Comparison of ENCODE assay signal across 28 cellular contexts in the genomic region with DNA sequence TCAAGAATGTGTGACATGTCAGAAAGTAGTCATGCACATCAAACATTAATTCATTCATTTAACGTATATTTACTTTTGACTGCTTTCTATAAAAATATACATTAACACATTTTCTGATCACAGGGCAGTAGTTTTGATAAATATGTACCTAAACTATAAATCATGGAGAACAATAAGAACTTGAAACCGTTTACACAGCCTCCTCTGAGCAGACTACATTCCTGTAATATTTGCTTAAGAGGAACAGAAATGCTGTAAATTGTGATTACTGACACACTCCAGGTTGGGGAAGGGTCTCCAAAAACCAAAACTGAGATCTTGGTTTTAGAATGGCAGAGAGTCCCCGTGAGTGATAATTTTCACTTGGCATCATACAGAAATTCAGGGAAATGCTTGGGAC.
"Had no signal": no experiment of that assay in that cellular context is flagged by ENCODE, and none has a peak within 500 bp of the region (broad histone marks: within the 10 kb centered on the region; RNA-seq: fewer than 3 reads in every experiment).

No MANE protein-coding gene starts in this region.

- H3K27ac Mint-ChIP-seq: dendritic cell treated with granulocyte-macrophage colony-stimulating factor and Interleukin-4, amounts not matched to agents 40 ng/mL and 50 ng/mL, for 4 days; endodermal cell; naive thymus-derived CD4-positive, alpha-beta T cell; nephron; neural progenitor cell; progenitor cell of endocrine pancreas had no signal

- H3K4me3 Mint-ChIP-seq: dendritic cell treated with granulocyte-macrophage colony-stimulating factor and Interleukin-4, amounts not matched to agents 40 ng/mL and 50 ng/mL, for 4 days; endodermal cell; naive thymus-derived CD4-positive, alpha-beta T cell; nephron; neural progenitor cell had no signal

- H3K27me3 Mint-ChIP-seq: dendritic cell treated with granulocyte-macrophage colony-stimulating factor and Interleukin-4, amounts not matched to agents 40 ng/mL and 50 ng/mL, for 4 days had no signal

- H3K27ac ChIP-seq: colonic mucosa, esophagus muscularis mucosa, foreskin keratinocyte, gastroesophageal sphincter, heart left ventricle, hepatocyte, left lung, neural progenitor cell, parathyroid adenoma, right lobe of liver, stomach, thyroid gland had no signal

- ATAC-seq: foreskin keratinocyte; gastroesophageal sphincter; heart left ventricle; left lung; naive thymus-derived CD4-positive, alpha-beta T cell; right lobe of liver had no signal

- H3K36me3 Mint-ChIP-seq: naive thymus-derived CD4-positive, alpha-beta T cell; neural progenitor cell had no signal

- H3K4me2 ChIP-seq: hepatocyte, neural progenitor cell, smooth muscle cell had no signal

- H3K4me1 ChIP-seq: colonic mucosa, esophagus muscularis mucosa, foreskin keratinocyte, gastroesophageal sphincter, heart left ventricle, left lung, parathyroid adenoma, stomach, thyroid gland had no signal

- H3K4me1 Mint-ChIP-seq: naive thymus-derived CD4-positive, alpha-beta T cell; nephron had no signal

- H3K79me2 ChIP-seq: hepatocyte, parathyroid adenoma had no signal

- DNase-seq: colonic mucosa; effector CD8-positive, alpha-beta T cell; endodermal cell; foreskin keratinocyte; heart left ventricle; kidney; left lung; mesenchymal stem cell; midbrain; naive thymus-derived CD4-positive, alpha-beta T cell; right lobe of liver; stimulated activated CD4-positive, alpha-beta T cell treated with anti-CD3 and anti-CD28 coated beads, Interleukin-12 subunit alpha, Interleukin-12 subunit beta, amount 100 ng/mL, for 4 hours; stimulated activated CD4-positive, alpha-beta T cell treated with anti-CD3 and anti-CD28 coated beads, Interleukin-1b, Interleukin-23, amount 100 ng/mL, for 48 hours; stimulated activated CD4-positive, alpha-beta T cell treated with anti-CD3 and anti-CD28 coated beads, Interleukin-4, amount 100 ng/mL, for 1 hour; stimulated activated CD8-positive, alpha-beta memory T cell treated with anti-CD3 and anti-CD28 coated beads, Interleukin-4, amount 100 ng/mL, for 48 hours; stimulated activated naive CD4-positive, alpha-beta T cell treated with Interleukin-2 at 50 U/mL for 16 hours; stomach; thyroid gland; trophoblast cell had no signal

- H3K9me3 ChIP-seq: colonic mucosa, esophagus muscularis mucosa, gastroesophageal sphincter, heart left ventricle, left lung, right lobe of liver, stomach, thyroid gland had no signal

- H3K36me3 ChIP-seq: colonic mucosa, esophagus muscularis mucosa, gastroesophageal sphincter, heart left ventricle, left lung, neural progenitor cell, right lobe of liver, stomach, thyroid gland had no signal

- H3K9ac ChIP-seq: neural progenitor cell, parathyroid adenoma had no signal

- H3K4me3 ChIP-seq: colonic mucosa, esophagus muscularis mucosa, gastroesophageal sphincter, heart left ventricle, hepatocyte, left lung, neural progenitor cell, right lobe of liver, smooth muscle cell, stomach, thyroid gland had no signal

- H3K27me3 ChIP-seq: colonic mucosa, esophagus muscularis mucosa, foreskin keratinocyte, gastroesophageal sphincter, heart left ventricle, hepatocyte, left lung, neural progenitor cell, right lobe of liver, stomach, thyroid gland had no signal

- H2AFZ ChIP-seq: hepatocyte, neural progenitor cell, parathyroid adenoma had no signal

- H3K9me3 Mint-ChIP-seq: dendritic cell treated with granulocyte-macrophage colony-stimulating factor and Interleukin-4, amounts not matched to agents 40 ng/mL and 50 ng/mL, for 4 days; endodermal cell; nephron; neural progenitor cell had no signal
